Comparison of ENCODE assay signal across 6 cellular contexts in genomic region chr17:16973043-16973442, GRCh38. TPM values are rescaled to one million over a fixed set of nuclear protein-coding genes. Genes with fewer than 3 reads are reported as not detected.
"Had no signal": no experiment of that assay in that cellular context is flagged by ENCODE, and none has a peak within 500 bp of the region (broad histone marks: within the 10 kb centered on the region; RNA-seq: fewer than 3 reads in every experiment).

No MANE protein-coding gene starts in this region.

RNA-seq across cellular contexts. Expression of gene TNFRSF13B, which starts 1.1 kb away (rescaled TPM):
- total RNA-seq: activated CD4-positive, alpha-beta memory T cell treated with anti-CD3 and anti-CD28 coated beads, Interleukin-2, amount 10 ng/mL, durations not matched to agents 7 days and 5 days; activated CD8-positive, alpha-beta memory T cell treated with anti-CD3 and anti-CD28 coated beads, Interleukin-2, amount 10 ng/mL, durations not matched to agents 7 days and 5 days; MCF 10A; PC-9; Right ventricle myocardium inferior; SK-MEL-5 had no signal
